Comparison of ENCODE assay signal across 1 cellular context in genomic region chr1:46603481-46603857, GRCh38.
TF ChIP-seq lines count a peak whose summit lies in the region.

No MANE protein-coding gene starts in this region.

TF ChIP-seq in HepG2, 621 proteins besides CTCF, POLR2A, EP300 and RAD21:
- TF ChIP-seq ARNT2 (CRISPR knock-in tag; IDR thresholded peaks at IDR 0.05; ENCODE audit: low read depth) (peak; percentile 1; the same call in 1 of the 2 replicates), PAF1 (CRISPR knock-in tag; IDR thresholded peaks at IDR 0.05) (no peak)
